ENCODE assay signal across 12 cellular contexts in genomic region chr4:86831262-86832090, GRCh38. TPM values are rescaled to one million over a fixed set of nuclear protein-coding genes. Genes with fewer than 3 reads are reported as not detected.
DNase-seq lines count a peak whose midpoint lies in the region; ATAC-seq, FAIRE-seq and TF ChIP-seq lines count a peak whose summit lies in the region.
"Had no signal": no experiment of that assay in that cellular context is flagged by ENCODE, and none has a peak within 500 bp of the region (broad histone marks: within the 10 kb centered on the region; RNA-seq: fewer than 3 reads in every experiment).

No MANE protein-coding gene starts in this region.

- no peaks in the 10 kb centered on the region for H3K36me3 Mint-ChIP-seq in activated CD8-positive, alpha-beta T cell treated with anti-CD3 and anti-CD28 coated beads, Interleukin-2, amount 10 ng/mL, durations not matched to agents 7 days and 5 days (ENCODE audit: low read depth)
- H3K36me3 Mint-ChIP-seq in mesothelial cell of epicardium, result no peaks in the 10 kb centered on the region
- H3K36me3 Mint-ChIP-seq: activated naive CD8-positive, alpha-beta T cell treated with anti-CD3 and anti-CD28 coated beads for 36 hours had no signal

- no peak for FAIRE-seq in HTR-8/SVneo (lab: Jason Lieb, UNC)

- H3K9ac ChIP-seq in Karpas-422 (ENCODE audit: low read length), result no peak overlapping the region

- H3K4me1 Mint-ChIP-seq in activated CD8-positive, alpha-beta T cell treated with anti-CD3 and anti-CD28 coated beads, Interleukin-2, amount 10 ng/mL, durations not matched to agents 7 days and 5 days (ENCODE audit: low read depth), result no peaks in the 10 kb centered on the region
- H3K4me1 Mint-ChIP-seq in mesothelial cell of epicardium, result peaks cover 9% of the 10 kb centered on the region
- H3K4me1 Mint-ChIP-seq: activated naive CD8-positive, alpha-beta T cell treated with anti-CD3 and anti-CD28 coated beads for 36 hours had no signal

- intact Hi-C loops in left lung (cut with DNase I), result no loop called here

- H3K4me3 ChIP-seq in AG09309 (ENCODE audit: control insufficient read depth, low read depth, low read length), result no peak overlapping the region
- no peak overlapping the region for H3K4me3 ChIP-seq in left lung
- H3K4me3 ChIP-seq in Karpas-422 (ENCODE audit: low read length), result no peak overlapping the region

- H2AFZ ChIP-seq in Karpas-422 (ENCODE audit: low read length), result no peak overlapping the region

- POLR2A ChIA-PET in activated CD8-positive, alpha-beta T cell treated with anti-CD3 and anti-CD28 coated beads, Interleukin-2, amount 10 ng/mL, durations not matched to agents 7 days and 5 days (lab: Charles Lee), result no interaction called here

- DNase-seq in AG09309 (ENCODE audit: low read depth) (peak; percentile 80), HTR-8/SVneo (ENCODE audit: insufficient read length, low spot score) (peak; percentile 64), amniotic epithelial cell (ENCODE audit: low read depth) (peak; percentile 93), left lung (peak in 1 of 2 donors; percentile 56), Karpas-422 (no peak), mesothelial cell of epicardium (ENCODE audit: low spot score in 2 of 2, unreplicated experiment in 2 of 2) (no peak)
- DNase-seq in activated CD8-positive, alpha-beta T cell treated with anti-CD3 and anti-CD28 coated beads, Interleukin-2, amount 10 ng/mL, durations not matched to agents 7 days and 5 days, result no peak
- DNase-seq: activated naive CD8-positive, alpha-beta T cell treated with anti-CD3 and anti-CD28 coated beads for 36 hours; hippocampal formation had no signal

- H3K27ac Mint-ChIP-seq in activated CD8-positive, alpha-beta T cell treated with anti-CD3 and anti-CD28 coated beads, Interleukin-2, amount 10 ng/mL, durations not matched to agents 7 days and 5 days, result no peak overlapping the region
- no peak overlapping the region for H3K27ac Mint-ChIP-seq in mesothelial cell of epicardium
- H3K27ac Mint-ChIP-seq: activated naive CD8-positive, alpha-beta T cell treated with anti-CD3 and anti-CD28 coated beads for 36 hours had no signal

- CTCF ChIA-PET in activated CD8-positive, alpha-beta T cell treated with anti-CD3 and anti-CD28 coated beads, Interleukin-2, amount 10 ng/mL, durations not matched to agents 7 days and 5 days (lab: Charles Lee), result no interaction called here

- TF ChIP-seq CTCF in AG09309 (IDR thresholded peaks at IDR 0.05; ENCODE audit: control insufficient read depth, insufficient read depth, low read depth, low read length, missing control alignments) (no peak), left lung (IDR thresholded peaks at IDR 0.05) (no peak), mesothelial cell of epicardium (IDR thresholded peaks at IDR 0.05; ENCODE audit: unreplicated experiment) (no peak)

- no peaks in the 10 kb centered on the region for H3K9me3 ChIP-seq in left lung
- H3K9me3 ChIP-seq in Karpas-422 (ENCODE audit: low read length), result no peaks in the 10 kb centered on the region

- no peaks in the 10 kb centered on the region for H3K9me3 Mint-ChIP-seq in activated CD8-positive, alpha-beta T cell treated with anti-CD3 and anti-CD28 coated beads, Interleukin-2, amount 10 ng/mL, durations not matched to agents 7 days and 5 days (ENCODE audit: insufficient read depth)
- peaks cover 5% of the 10 kb centered on the region for H3K9me3 Mint-ChIP-seq in mesothelial cell of epicardium
- H3K9me3 Mint-ChIP-seq: activated naive CD8-positive, alpha-beta T cell treated with anti-CD3 and anti-CD28 coated beads for 36 hours had no signal

- no peaks in the 10 kb centered on the region for H4K20me1 ChIP-seq in Karpas-422 (ENCODE audit: insufficient read depth, low read depth, low read length)

- no peak overlapping the region for H3K4me2 ChIP-seq in Karpas-422 (ENCODE audit: low read depth, low read length, poor library complexity, severe bottlenecking)

- H3K27me3 Mint-ChIP-seq in activated CD8-positive, alpha-beta T cell treated with anti-CD3 and anti-CD28 coated beads, Interleukin-2, amount 10 ng/mL, durations not matched to agents 7 days and 5 days (ENCODE audit: low read depth), result no peaks in the 10 kb centered on the region
- no peaks in the 10 kb centered on the region for H3K27me3 Mint-ChIP-seq in mesothelial cell of epicardium (ENCODE audit: low read depth)
- H3K27me3 Mint-ChIP-seq: activated naive CD8-positive, alpha-beta T cell treated with anti-CD3 and anti-CD28 coated beads for 36 hours had no signal

- H3K4me3 Mint-ChIP-seq in activated CD8-positive, alpha-beta T cell treated with anti-CD3 and anti-CD28 coated beads, Interleukin-2, amount 10 ng/mL, durations not matched to agents 7 days and 5 days, result no peak overlapping the region
- no peak overlapping the region for H3K4me3 Mint-ChIP-seq in mesothelial cell of epicardium
- H3K4me3 Mint-ChIP-seq: activated naive CD8-positive, alpha-beta T cell treated with anti-CD3 and anti-CD28 coated beads for 36 hours had no signal

- no peaks in the 10 kb centered on the region for H3K36me3 ChIP-seq in left lung
- H3K36me3 ChIP-seq in Karpas-422 (ENCODE audit: insufficient read depth, low read length), result no peaks in the 10 kb centered on the region

- H3K27me3 ChIP-seq in left lung (no peaks in the 10 kb centered on the region), Karpas-422 (ENCODE audit: low read length) (no peaks in the 10 kb centered on the region)

- H3K9me2 ChIP-seq in Karpas-422 (replicated peaks; ENCODE audit: insufficient read depth, low read length), result no peaks in the 10 kb centered on the region

- H3K4me1 ChIP-seq in left lung (peaks cover 0 to 6% of the 10 kb centered on the region in 2 donors), Karpas-422 (ENCODE audit: low read length) (no peaks in the 10 kb centered on the region)

- H3K27ac ChIP-seq in left lung (no peak overlapping the region), Karpas-422 (ENCODE audit: low read length) (no peak overlapping the region)

- ATAC-seq in left lung (peak; percentile 83), GM18861 (IDR thresholded peaks at IDR 0.05; ENCODE audit: unreplicated experiment) (no peak)
- ATAC-seq in activated CD8-positive, alpha-beta T cell treated with anti-CD3 and anti-CD28 coated beads, Interleukin-2, amount 10 ng/mL, durations not matched to agents 7 days and 5 days, result no peak
- ATAC-seq: right cardiac atrium had no signal

- H3K79me2 ChIP-seq in Karpas-422 (ENCODE audit: low read length), result no peaks in the 10 kb centered on the region

RNA-seq across cellular contexts. Expression of gene SLC10A6, which starts 17.7 kb away (rescaled TPM):
- total RNA-seq in left lung (under 1 TPM; 0.76 to 0.94 TPM), mesothelial cell of epicardium (not detected in 3 replicates)
- not detected for total RNA-seq in activated CD8-positive, alpha-beta T cell treated with anti-CD3 and anti-CD28 coated beads, Interleukin-2, amount 10 ng/mL, durations not matched to agents 7 days and 5 days
- not detected in 2 replicates for total RNA-seq in Karpas-422 (2014; rRNA removed; shearing (Covaris generic); ENCODE audit: low replicate concordance)
- total RNA-seq: activated naive CD8-positive, alpha-beta T cell treated with anti-CD3 and anti-CD28 coated beads for 36 hours; T-helper 1 cell treated with Interleukin-12 subunit alpha and Interleukin-12 subunit beta and Interleukin-4 antibody, amounts not matched to agents 30 ng/mL and 1 ng/mL, for 36 hours had no signal

Comparison
In these comparisons a context has a peak if more than half of its experiments do, and no peak if none do; other contexts are left out.
1. DNase-seq: peak in AG09309 (single experiment), HTR-8/SVneo (single experiment) and amniotic epithelial cell (single experiment); none in activated CD8-positive, alpha-beta T cell treated with anti-CD3 and anti-CD28 coated beads, Interleukin-2, amount 10 ng/mL, durations not matched to agents 7 days and 5 days (single experiment), Karpas-422 (single experiment) and mesothelial cell of epicardium (0 of 2).